Comparison of ENCODE assay signal across 8 cellular contexts in genomic region chr2:23112517-23112916, GRCh38.
"Had no signal": no experiment of that assay in that cellular context is flagged by ENCODE, and none has a peak within 500 bp of the region (broad histone marks: within the 10 kb centered on the region; RNA-seq: fewer than 3 reads in every experiment).

No MANE protein-coding gene starts in this region.

- H3K4me3 ChIP-seq: GM12878 had no signal

- ATAC-seq: GM12878 had no signal

- FAIRE-seq: G401.6, GM12878, GM12891, GM12892, GM18507, GM19239 had no signal

- DNase-seq: GDM1, GF-D8 had no signal
